In the genomic region with DNA sequence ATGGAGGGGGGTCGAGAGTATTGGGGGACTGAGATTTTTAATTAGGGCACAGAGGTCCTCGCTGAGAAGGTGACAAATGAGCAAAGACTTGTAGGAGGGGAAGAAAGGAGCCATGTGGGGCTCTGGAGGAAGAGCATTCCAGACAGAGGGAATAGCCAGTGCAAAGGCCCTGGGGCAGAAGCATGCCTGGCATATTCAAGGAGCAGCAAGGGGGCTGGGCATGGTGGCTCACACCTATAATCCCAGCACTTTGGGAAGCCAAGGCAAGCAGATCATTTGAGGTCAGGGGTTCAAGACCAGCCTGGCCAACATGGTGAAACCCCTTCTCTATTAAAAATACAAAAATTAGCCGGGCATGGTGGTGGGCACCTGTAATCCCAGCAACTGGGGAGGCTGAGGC, we compare ENCODE assay signal across 1 cellular context.
TF ChIP-seq lines count a peak whose summit lies in the region.

No MANE protein-coding gene starts in this region.

TF ChIP-seq in A549, 52 proteins besides CTCF, POLR2A, EP300 and RAD21:
- TF ChIP-seq HOXB5 (CRISPR knock-in tag; IDR thresholded peaks at IDR 0.05) (peak; percentile 40; the same call in 1 of the 2 replicates), TFCP2L1 (CRISPR knock-in tag; IDR thresholded peaks at IDR 0.05) (0 out of 2 replicates have a peak, but pooled peaks have one; percentile 48), HEYL (CRISPR knock-in tag; IDR thresholded peaks at IDR 0.05) (0 out of 2 replicates have a peak, but pooled peaks have one; percentile 24), EHF (CRISPR knock-in tag; IDR thresholded peaks at IDR 0.05) (peak; percentile 18; the same call in 1 of the 2 replicates), KDM1A (IDR thresholded peaks at IDR 0.05; ENCODE audit: low read depth) (peak; percentile 97), HDAC2 (IDR thresholded peaks at IDR 0.05) (peak; percentile 92), HOXB13 (CRISPR knock-in tag; IDR thresholded peaks at IDR 0.05; ENCODE audit: low read depth) (peak; percentile 82), CHD4 (IDR thresholded peaks at IDR 0.05; ENCODE audit: borderline replicate concordance) (peak; percentile 90), ZFP36 (IDR thresholded peaks at IDR 0.05; ENCODE audit: borderline replicate concordance, partially characterized antibody) (peak; percentile 86)
